In genomic region chr11:129657866-129658557, GRCh38 we compare ENCODE assay signal across 13 cellular contexts.
DNase-seq lines count a peak whose midpoint lies in the region; ATAC-seq, FAIRE-seq and TF ChIP-seq lines count a peak whose summit lies in the region.
"Had no signal": no experiment of that assay in that cellular context is flagged by ENCODE, and none has a peak within 500 bp of the region (broad histone marks: within the 10 kb centered on the region; RNA-seq: fewer than 3 reads in every experiment).

No MANE protein-coding gene starts in this region.

- H4K20me1 ChIP-seq in IMR-90 (ENCODE audit: insufficient read depth, low read length) (no peaks in the 10 kb centered on the region), H1 (replicated peaks in 1 of 2; ENCODE audit: control insufficient read depth in 1 of 2, insufficient read depth in 2 of 2, low read length in 2 of 2) (no peaks in the 10 kb centered on the region)

- no peaks in the 10 kb centered on the region for H3K9me1 ChIP-seq in IMR-90 (ENCODE audit: insufficient read depth, low read length)

- peak overlapping the region; percentile 56 for H2AFZ ChIP-seq in IMR-90 (replicated peaks; ENCODE audit: low read length, poor library complexity)
- peak overlapping the region; percentile 82 for H2AFZ ChIP-seq in H1 (ENCODE audit: low read length)
- no peak overlapping the region for H2AFZ ChIP-seq in trophoblast cell (ENCODE audit: insufficient read depth, low read length, poor library complexity)

- DNase-seq in IMR-90 = no peak
- no peak for DNase-seq in H1 (ENCODE audit: low read depth in 1 of 2, low spot score in 2 of 2)
- peak; percentile 50 for DNase-seq in myocyte (ENCODE audit: low read depth)
- DNase-seq in trophoblast cell = peak in 1 of 2 donors; percentile 8
- DNase-seq in osteocyte (ENCODE audit: extremely low spot score, unreplicated experiment) = no peak
- no peak for DNase-seq in stimulated activated CD4-positive, alpha-beta T cell treated with anti-CD3 and anti-CD28 coated beads, Interleukin-4, amount 100 ng/mL, for 24 hours
- no peak for DNase-seq in activated CD4-positive, CD25-positive, alpha-beta regulatory T cell treated with anti-CD3 and anti-CD28 coated beads, Interleukin-2, amount 50 U/mL, for 72 hours
- DNase-seq: BE2C; CD4-positive, alpha-beta memory T cell; DND-41; GF-D8 had no signal

- no peak for ATAC-seq in IMR-90 (ENCODE audit: low read depth)
- ATAC-seq: A549 had no signal

- H3K79me2 ChIP-seq in H1 (ENCODE audit: control insufficient read depth in 1 of 2, insufficient read depth in 2 of 2, low read length in 2 of 2) (no peaks in the 10 kb centered on the region), trophoblast cell (ENCODE audit: control insufficient read depth, insufficient read depth, low read length, poor library complexity) (no peaks in the 10 kb centered on the region)

- no peak overlapping the region for H3K23ac ChIP-seq in IMR-90 (ENCODE audit: low read depth, low read length)
- no peak overlapping the region for H3K23ac ChIP-seq in H1 (ENCODE audit: insufficient read length)
- H3K23ac ChIP-seq in trophoblast cell (ENCODE audit: low read length) = no peak overlapping the region

- no peak overlapping the region for H3K14ac ChIP-seq in IMR-90 (replicated peaks; ENCODE audit: low read depth, low read length)
- H3K14ac ChIP-seq in H1 (ENCODE audit: insufficient read length) = no peak overlapping the region
- no peak overlapping the region for H3K14ac ChIP-seq in trophoblast cell (ENCODE audit: low read length)

- H3K9me3 ChIP-seq in IMR-90 (ENCODE audit: control insufficient read depth, insufficient read depth, low read length) (peaks cover 7% of the 10 kb centered on the region), H1 (ENCODE audit: insufficient read depth in 2 of 2, low read depth in 1 of 2, low read length in 1 of 2) (peaks cover 4 to 5% of the 10 kb centered on the region in 2 experiments; a peak in 3 of 4 replicates), trophoblast cell (ENCODE audit: insufficient read depth, low read depth, low read length) (peaks cover 4% of the 10 kb centered on the region)
- H3K9me3 ChIP-seq: BE2C had no signal

- TF ChIP-seq EP300 in H1 (IDR thresholded peaks at IDR 0.05; ENCODE audit: borderline replicate concordance in 1 of 2, low read depth in 2 of 2, low read length in 2 of 2) = no peak

- H2BK15ac ChIP-seq in IMR-90 (ENCODE audit: low read depth, low read length) = no peak overlapping the region
- no peak overlapping the region for H2BK15ac ChIP-seq in H1 (ENCODE audit: low read length)

- H2BK12ac ChIP-seq in H1 (ENCODE audit: low read depth, low read length) = 0 out of 2 replicates have a peak overlapping the region, but pooled peaks have one; percentile 9
- H2BK12ac ChIP-seq in trophoblast cell (ENCODE audit: low read length) = peak overlapping the region; percentile 23

- TF ChIP-seq CTCF in IMR-90 (conservative IDR thresholded peaks at IDR 0.05; ENCODE audit: low read depth, low read length) = no peak
- no peak for TF ChIP-seq CTCF in H1 (IDR thresholded peaks at IDR 0.05; ENCODE audit: control extremely low read depth in 1 of 3, insufficient read depth in 1 of 3, low read depth in 1 of 3, low read length in 3 of 3)
- no peak for TF ChIP-seq CTCF in osteocyte (IDR thresholded peaks at IDR 0.05)

- H2BK120ac ChIP-seq in IMR-90 (ENCODE audit: low read depth, low read length) = no peak overlapping the region
- no peak overlapping the region for H2BK120ac ChIP-seq in H1 (replicated peaks; ENCODE audit: low read depth, low read length)
- no peak overlapping the region for H2BK120ac ChIP-seq in trophoblast cell (ENCODE audit: insufficient read depth, low read length, poor library complexity)

- BruUV-seq in IMR-90 (replicated peaks; lab: Mats Ljungman, UMichigan) = no TSS peak

- H2BK5ac ChIP-seq in IMR-90 (ENCODE audit: low read depth, low read length, poor library complexity, severe bottlenecking) (no peak overlapping the region), H1 (ENCODE audit: low read depth, low read length) (no peak overlapping the region), trophoblast cell (ENCODE audit: low read depth, low read length, poor library complexity) (no peak overlapping the region)

- H3K9ac ChIP-seq in IMR-90 (ENCODE audit: low read depth, low read length) (no peak overlapping the region), H1 (replicated peaks in 1 of 4; ENCODE audit: extremely low read depth in 1 of 4, low read depth in 3 of 4, low read length in 3 of 4) (no peak overlapping the region), trophoblast cell (ENCODE audit: low read length) (no peak overlapping the region)

- H4K8ac ChIP-seq in IMR-90 (ENCODE audit: low read depth in 2 of 2, low read length in 2 of 2) = no peak overlapping the region
- no peak overlapping the region; the same call in 1 of the 2 replicates for H4K8ac ChIP-seq in H1 (ENCODE audit: extremely low read depth, insufficient read depth, low read length)
- no peak overlapping the region for H4K8ac ChIP-seq in trophoblast cell (ENCODE audit: low read depth, low read length)

- H4K91ac ChIP-seq in IMR-90 (ENCODE audit: insufficient read depth, low read depth, low read length) (no peak overlapping the region), H1 (replicated peaks; ENCODE audit: insufficient read length, low read length) (no peak overlapping the region), trophoblast cell (ENCODE audit: low read depth, low read length) (no peak overlapping the region)

- no peak overlapping the region for H2AK9ac ChIP-seq in IMR-90 (replicated peaks; ENCODE audit: low read depth, low read length, poor library complexity)

- in situ Hi-C loops in IMR-90 (cut with MboI; ENCODE audit: low sequenced_read_pairs) = no loop called here

- TF ChIP-seq RAD21 in IMR-90 (IDR thresholded peaks at IDR 0.05; ENCODE audit: low read length) (no peak), H1 (IDR thresholded peaks at IDR 0.05 in 1 of 2, conservative IDR thresholded peaks at IDR 0.05 in 1 of 2; ENCODE audit: low read depth in 2 of 2, low read length in 2 of 2) (no peak)

- no peak overlapping the region for H3K27ac Mint-ChIP-seq in osteocyte (ENCODE audit: unreplicated experiment)
- H3K27ac Mint-ChIP-seq: CD4-positive, alpha-beta memory T cell had no signal

- H3K79me1 ChIP-seq in IMR-90 (ENCODE audit: low read depth in 1 of 2, low read length in 2 of 2) (no peaks in the 10 kb centered on the region), H1 (ENCODE audit: low read depth, low read length) (no peaks in the 10 kb centered on the region), trophoblast cell (ENCODE audit: low read length) (no peaks in the 10 kb centered on the region)

- peaks cover 52% of the 10 kb centered on the region for H3K27me3 Mint-ChIP-seq in osteocyte (ENCODE audit: unreplicated experiment)
- H3K27me3 Mint-ChIP-seq: CD4-positive, alpha-beta memory T cell had no signal

- H3K36me3 Mint-ChIP-seq in osteocyte (ENCODE audit: unreplicated experiment) = no peaks in the 10 kb centered on the region

- no peaks in the 10 kb centered on the region for H3K4me1 Mint-ChIP-seq in osteocyte (ENCODE audit: unreplicated experiment)
- H3K4me1 Mint-ChIP-seq: CD4-positive, alpha-beta memory T cell had no signal

- H3K18ac ChIP-seq in IMR-90 (ENCODE audit: low read depth, low read length) (no peak overlapping the region), H1 (ENCODE audit: extremely low read depth, low read length) (0 out of 2 replicates have a peak overlapping the region, but pooled peaks have one; percentile 24), trophoblast cell (ENCODE audit: low read length) (no peak overlapping the region)

- no peak overlapping the region for H4K12ac ChIP-seq in trophoblast cell (ENCODE audit: low read depth, low read length)

- no peaks in the 10 kb centered on the region for H3K27me3 ChIP-seq in IMR-90 (ENCODE audit: control insufficient read depth, insufficient read depth, low read length)
- no peaks in the 10 kb centered on the region for H3K27me3 ChIP-seq in H1 (replicated peaks in 1 of 4; ENCODE audit: control insufficient read depth in 3 of 4, extremely low read depth in 1 of 4, insufficient read depth in 3 of 4, low read length in 3 of 4)
- no peaks in the 10 kb centered on the region for H3K27me3 ChIP-seq in trophoblast cell (ENCODE audit: insufficient read depth, low read length)
- H3K27me3 ChIP-seq: BE2C had no signal

- H4K5ac ChIP-seq in IMR-90 (ENCODE audit: low read depth, low read length) = no peak overlapping the region
- H4K5ac ChIP-seq in H1 (ENCODE audit: insufficient read length, low read depth, low read length) = no peak overlapping the region

- dilution Hi-C loops in IMR-90 (cut with HindIII; ENCODE audit: low sequenced_read_pairs, unreplicated experiment) = no loop called here

- FAIRE-seq in H1 (lab: Jason Lieb, UNC) = no peak
- FAIRE-seq: A549 had no signal

- CTCF ChIA-PET in IMR-90 (lab: Yijun Ruan, JAX) = no interaction called here
- CTCF ChIA-PET in H1 (lab: Charles Lee; ENCODE audit: partially characterized antibody) = interaction anchor here (0.6 to 4.2 kb wide), 9 partner anchors 19 to 93 kb away, joined by 3 to 32 read pairs (median 3); no protein-coding TSS in a partner anchor

- H3K27ac ChIP-seq in IMR-90 (ENCODE audit: insufficient read depth, low read length) (no peak overlapping the region), H1 (ENCODE audit: low read depth, low read length) (no peak overlapping the region), trophoblast cell (ENCODE audit: low read depth, low read length) (no peak overlapping the region)
- H3K27ac ChIP-seq: A549, C4-2B had no signal

- H3K56ac ChIP-seq in IMR-90 (ENCODE audit: extremely low read depth, insufficient read depth, low read length) (no peak overlapping the region), H1 (replicated peaks; ENCODE audit: insufficient read length, low read depth, low read length) (no peak overlapping the region)

- no peak overlapping the region for H3K4me2 ChIP-seq in IMR-90 (ENCODE audit: low read depth, low read length)
- no peak overlapping the region for H3K4me2 ChIP-seq in H1 (ENCODE audit: insufficient read depth in 1 of 2, low read depth in 2 of 2, low read length in 2 of 2)
- peak overlapping the region; percentile 7 for H3K4me2 ChIP-seq in trophoblast cell (ENCODE audit: low read length)
- H3K4me2 ChIP-seq: A549 had no signal

- no peak overlapping the region for H2AK5ac ChIP-seq in IMR-90 (ENCODE audit: low read depth, low read length)
- no peak overlapping the region for H2AK5ac ChIP-seq in H1 (ENCODE audit: low read depth, low read length)
- H2AK5ac ChIP-seq in trophoblast cell (ENCODE audit: low read length) = no peak overlapping the region

- no peaks in the 10 kb centered on the region for H3K4me1 ChIP-seq in IMR-90 (ENCODE audit: control insufficient read depth, insufficient read depth, low read length)
- peaks cover 0 to 3% (median 3%) of the 10 kb centered on the region in 4 experiments; a peak in 4 of 7 replicates for H3K4me1 ChIP-seq in H1 (replicated peaks in 1 of 4; ENCODE audit: control insufficient read depth in 3 of 4, insufficient read depth in 4 of 4, low read length in 3 of 4)
- peaks cover 10 to 11% of the 10 kb centered on the region in 2 experiments for H3K4me1 ChIP-seq in trophoblast cell (ENCODE audit: control insufficient read depth in 1 of 2, insufficient read depth in 2 of 2, low read length in 2 of 2)
- H3K4me1 ChIP-seq: A549, BE2C had no signal

- TF ChIP-seq POLR2A in IMR-90 (IDR thresholded peaks at IDR 0.05; ENCODE audit: low read depth, low read length) (no peak), H1 (IDR thresholded peaks at IDR 0.05; ENCODE audit: control extremely low read depth in 1 of 2, low read depth in 2 of 2, low read length in 2 of 2) (no peak)

- 7% methylated on average over 2 of the region's 9 CpGs; no CpG with 5 or more reads in 1 of the 2 experiments for WGBS in IMR-90 (ENCODE audit: extremely low coverage in 2 of 2, insufficient read length in 1 of 2), 2 experiments
- 81% methylated on average over 9 of the region's 9 CpGs; no CpG with 5 or more reads in 1 of the 2 experiments for WGBS in H1 (ENCODE audit: extremely low coverage in 1 of 2, insufficient coverage in 1 of 2, insufficient read length in 1 of 2, insufficient replicate concordance in 2 of 2, low coverage in 1 of 2, low lambda C conversion rate in 2 of 2, missing lambda C conversion rate in 1 of 2), 2 experiments
- no CpG with 5 or more reads among the region's 9 CpGs for WGBS in trophoblast cell (ENCODE audit: extremely low coverage, insufficient coverage, insufficient read length)

- H2BK20ac ChIP-seq in IMR-90 (ENCODE audit: low read depth, low read length) (no peak overlapping the region), H1 (ENCODE audit: low read length) (no peak overlapping the region)

- H3K4me3 Mint-ChIP-seq in osteocyte (ENCODE audit: unreplicated experiment) = no peak overlapping the region
- H3K4me3 Mint-ChIP-seq: CD4-positive, alpha-beta memory T cell had no signal

- H3K23me2 ChIP-seq in H1 (ENCODE audit: low read depth, low read length) = no peaks in the 10 kb centered on the region; the same call in 1 of the 2 replicates

- H3K9me3 Mint-ChIP-seq in osteocyte (ENCODE audit: unreplicated experiment) = peaks cover 23% of the 10 kb centered on the region

- H3K4ac ChIP-seq in IMR-90 (ENCODE audit: low read depth, low read length) (no peak overlapping the region), H1 (replicated peaks; ENCODE audit: insufficient read length, low read depth, low read length) (no peak overlapping the region), trophoblast cell (ENCODE audit: low read depth, low read length) (no peak overlapping the region)

- no peak overlapping the region for H3K4me3 ChIP-seq in IMR-90 (ENCODE audit: insufficient read depth, low read depth, low read length)
- no peak overlapping the region for H3K4me3 ChIP-seq in H1 (ENCODE audit: extremely low read depth in 1 of 4, insufficient read depth in 2 of 4, low read depth in 3 of 4, low read length in 4 of 4)
- no peak overlapping the region for H3K4me3 ChIP-seq in trophoblast cell (ENCODE audit: low read depth, low read length)
- H3K4me3 ChIP-seq: A549 had no signal

- intact Hi-C loops in IMR-90 (cut with micrococcal nuclease) = no loop called here

- H3K36me3 ChIP-seq in IMR-90 (ENCODE audit: control insufficient read depth, insufficient read depth, low read length) = no peaks in the 10 kb centered on the region
- H3K36me3 ChIP-seq in H1 (ENCODE audit: control insufficient read depth in 2 of 4, insufficient read depth in 4 of 4, low read length in 3 of 4) = no peaks in the 10 kb centered on the region
- no peaks in the 10 kb centered on the region for H3K36me3 ChIP-seq in trophoblast cell (ENCODE audit: control insufficient read depth in 1 of 2, insufficient read depth in 2 of 2, low read length in 2 of 2)
- H3K36me3 ChIP-seq: BE2C had no signal

- POLR2A ChIA-PET in IMR-90 (lab: Charles Lee; ENCODE audit: unreplicated experiment) (no interaction called here), H1 (lab: Charles Lee; ENCODE audit: partially characterized antibody) (no interaction called here)
